15 cellular contexts compared by ENCODE assay signal in the genomic region with DNA sequence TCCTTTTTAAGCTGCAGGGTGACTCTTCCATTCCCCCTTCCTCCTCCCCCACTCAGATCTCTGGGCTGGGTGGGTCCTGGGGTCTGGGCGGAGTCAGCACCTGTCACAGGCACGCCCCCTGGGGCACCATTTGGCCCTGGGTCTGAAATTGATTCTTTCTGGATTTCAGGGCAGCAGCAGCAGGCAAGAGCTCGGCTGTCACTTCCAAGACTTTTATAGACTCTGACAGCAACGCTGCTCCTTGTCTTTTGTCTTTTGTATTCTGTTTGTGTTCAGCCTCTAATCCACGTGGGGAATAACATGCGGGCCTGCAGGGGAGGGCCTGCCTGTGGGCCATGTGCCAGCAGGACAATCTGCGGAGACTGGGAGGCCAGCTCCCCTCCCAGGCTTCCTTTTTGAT. TPM values are rescaled to one million over a fixed set of nuclear protein-coding genes. Genes with fewer than 3 reads are reported as not detected.
DNase-seq lines count a peak whose midpoint lies in the region; ATAC-seq, FAIRE-seq and TF ChIP-seq lines count a peak whose summit lies in the region.
"Had no signal": no experiment of that assay in that cellular context is flagged by ENCODE, and none has a peak within 500 bp of the region (broad histone marks: within the 10 kb centered on the region; RNA-seq: fewer than 3 reads in every experiment).

No MANE protein-coding gene starts in this region.

- no peaks in the 10 kb centered on the region for H3K36me3 ChIP-seq in heart right ventricle
- no peaks in the 10 kb centered on the region for H3K36me3 ChIP-seq in small intestine (ENCODE audit: control insufficient read depth in 2 of 2, insufficient read depth in 2 of 2, low read length in 2 of 2)
- H3K36me3 ChIP-seq in sigmoid colon = no peaks in the 10 kb centered on the region
- H3K36me3 ChIP-seq: ascending aorta, transverse colon had no signal

- no peak for FAIRE-seq in small intestine (lab: Jason Lieb, UNC)
- FAIRE-seq: GM18507, TTC549 had no signal

- H3K9me3 Mint-ChIP-seq in endothelial cell (ENCODE audit: unreplicated experiment) = no peaks in the 10 kb centered on the region

- H3K27me3 ChIP-seq in heart right ventricle = peaks cover 0 to 34% (median 10%) of the 10 kb centered on the region in 7 donors
- no peaks in the 10 kb centered on the region for H3K27me3 ChIP-seq in small intestine (ENCODE audit: control insufficient read depth in 2 of 2, insufficient read depth in 2 of 2, low read length in 2 of 2)
- H3K27me3 ChIP-seq in sigmoid colon = peaks cover 0 to 7% (median 0%) of the 10 kb centered on the region in 3 donors
- H3K27me3 ChIP-seq: ascending aorta had no signal

- TF ChIP-seq CTCF in heart right ventricle (IDR thresholded peaks at IDR 0.05) = no peak
- TF ChIP-seq CTCF in endothelial cell (IDR thresholded peaks at IDR 0.05; ENCODE audit: unreplicated experiment) = no peak
- TF ChIP-seq CTCF in sigmoid colon (IDR thresholded peaks at IDR 0.05) = no peak

- peaks cover 9% of the 10 kb centered on the region for H3K27me3 Mint-ChIP-seq in endothelial cell (ENCODE audit: unreplicated experiment)

- H3K36me3 Mint-ChIP-seq in endothelial cell (ENCODE audit: low read depth, unreplicated experiment) = no peaks in the 10 kb centered on the region

- H3K4me3 ChIP-seq in heart right ventricle = no peak overlapping the region
- no peak overlapping the region for H3K4me3 ChIP-seq in small intestine (ENCODE audit: low read depth in 1 of 2, low read length in 2 of 2)
- no peak overlapping the region for H3K4me3 ChIP-seq in sigmoid colon
- H3K4me3 ChIP-seq: ascending aorta, transverse colon had no signal

- H3K27ac ChIP-seq in heart right ventricle (no peak overlapping the region), small intestine (ENCODE audit: low read depth in 1 of 2, low read length in 1 of 2) (no peak overlapping the region), sigmoid colon (no peak overlapping the region)
- H3K27ac ChIP-seq: ascending aorta, transverse colon had no signal

- no peak overlapping the region for H3K4me3 Mint-ChIP-seq in endothelial cell (ENCODE audit: unreplicated experiment)

- H3K9me3 ChIP-seq in heart right ventricle = no peaks in the 10 kb centered on the region
- H3K9me3 ChIP-seq in small intestine (ENCODE audit: control insufficient read depth, low read depth) = no peaks in the 10 kb centered on the region
- H3K9me3 ChIP-seq in sigmoid colon = no peaks in the 10 kb centered on the region
- H3K9me3 ChIP-seq: ascending aorta, transverse colon had no signal

- WGBS in heart right ventricle, 2 donors = 5 to 11% methylated on average over 7 of the region's 7 CpGs
- 4 to 10% (median 8%) methylated on average over 7 of the region's 7 CpGs for WGBS in small intestine, 3 donors
- 2 to 10% methylated on average over 7 of the region's 7 CpGs for WGBS in sigmoid colon, 2 donors

- H3K4me1 ChIP-seq in heart right ventricle (peaks cover 0 to 20% (median 10%) of the 10 kb centered on the region in 9 donors), small intestine (ENCODE audit: control insufficient read depth in 2 of 2, insufficient read depth in 1 of 2, low read depth in 1 of 2, low read length in 1 of 2) (no peaks in the 10 kb centered on the region), sigmoid colon (peaks cover 0 to 9% (median 3%) of the 10 kb centered on the region in 4 donors)
- H3K4me1 ChIP-seq: ascending aorta had no signal

- DNase-seq in heart right ventricle (peak; percentile 11 to 15), Right ventricle myocardium inferior (ENCODE audit: missing footprints) (no peak), NCI-H69 (lab: John Stamatoyannopoulos, UW) (peak; percentile 98), endothelial cell (ENCODE audit: low spot score) (peak; percentile 6), small intestine (peak; percentile 14), sigmoid colon (no peak)
- DNase-seq: hippocampal formation, transverse colon had no signal

- peak in 5 of 8 donors; percentile 29 to 63 (median 49) for ATAC-seq in heart right ventricle
- no peak for ATAC-seq in Right ventricle myocardium inferior
- no peak for ATAC-seq in GM18858 (IDR thresholded peaks at IDR 0.05; ENCODE audit: unreplicated experiment)
- no peak for ATAC-seq in HG02623 (IDR thresholded peaks at IDR 0.05; ENCODE audit: unreplicated experiment)

- H3K27ac Mint-ChIP-seq in endothelial cell (ENCODE audit: unreplicated experiment) = no peak overlapping the region

- intact Hi-C loops in heart right ventricle (cut with DNase I) (no loop called here), Right ventricle myocardium inferior (cut with DNase I) (no loop called here), sigmoid colon (cut with DNase I) (no loop called here)

- no peak for TF ChIP-seq POLR2A in sigmoid colon (IDR thresholded peaks at IDR 0.05)

- H3K4me1 Mint-ChIP-seq in endothelial cell (ENCODE audit: unreplicated experiment) = peaks cover 43% of the 10 kb centered on the region

- no peak for TF ChIP-seq EP300 in sigmoid colon (IDR thresholded peaks at IDR 0.05)

RNA-seq across cellular contexts. Expression of a gene that starts 3.9 kb away (rescaled TPM):
- not detected for total RNA-seq in heart right ventricle
- not detected for polyA plus RNA-seq in heart right ventricle
- not detected for total RNA-seq in Right ventricle myocardium inferior
- not detected for total RNA-seq in endothelial cell (ENCODE audit: unreplicated experiment)
- polyA plus RNA-seq in small intestine = not detected
- not detected for total RNA-seq in sigmoid colon
- polyA plus RNA-seq in sigmoid colon = not detected
- total RNA-seq: ascending aorta, M059J, skeletal muscle tissue, transverse colon had no signal

Comparison
In these comparisons a context has a peak if more than half of its experiments do, and no peak if none do; other contexts are left out.
1. ATAC-seq: peak in heart right ventricle (5 of 8); none in Right ventricle myocardium inferior (single experiment), GM18858 (single experiment) and HG02623 (single experiment).
2. DNase-seq: peak in heart right ventricle (2 of 2), NCI-H69 (single experiment), endothelial cell (single experiment) and small intestine (single experiment); none in Right ventricle myocardium inferior (single experiment) and sigmoid colon (single experiment).